1 cellular context compared by ENCODE assay signal in the genomic region with DNA sequence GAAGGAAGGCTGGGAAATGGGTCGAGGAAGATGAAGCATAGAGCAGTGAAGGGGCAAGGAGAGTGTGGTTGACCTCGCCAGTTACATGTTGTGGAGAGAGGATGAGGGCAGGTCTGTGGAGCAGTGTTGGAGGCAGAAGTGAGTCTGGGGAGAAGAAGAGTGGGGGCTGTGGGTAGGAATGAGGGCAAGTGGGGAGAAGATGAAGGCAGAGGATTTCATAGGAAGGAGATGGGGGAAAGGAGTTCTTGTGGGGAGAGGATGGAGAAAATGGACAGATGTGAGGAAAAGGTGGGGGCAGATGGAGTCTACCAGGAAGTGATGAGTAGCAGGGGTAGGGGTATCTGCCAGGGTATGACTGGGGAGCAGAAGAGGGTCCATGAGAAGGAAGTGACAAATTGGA.
TF ChIP-seq lines count a peak whose summit lies in the region.

No MANE protein-coding gene starts in this region.

TF ChIP-seq in HepG2, 621 proteins besides CTCF, POLR2A, EP300 and RAD21 (continued from another document):
- TF ChIP-seq, protein P1, sequence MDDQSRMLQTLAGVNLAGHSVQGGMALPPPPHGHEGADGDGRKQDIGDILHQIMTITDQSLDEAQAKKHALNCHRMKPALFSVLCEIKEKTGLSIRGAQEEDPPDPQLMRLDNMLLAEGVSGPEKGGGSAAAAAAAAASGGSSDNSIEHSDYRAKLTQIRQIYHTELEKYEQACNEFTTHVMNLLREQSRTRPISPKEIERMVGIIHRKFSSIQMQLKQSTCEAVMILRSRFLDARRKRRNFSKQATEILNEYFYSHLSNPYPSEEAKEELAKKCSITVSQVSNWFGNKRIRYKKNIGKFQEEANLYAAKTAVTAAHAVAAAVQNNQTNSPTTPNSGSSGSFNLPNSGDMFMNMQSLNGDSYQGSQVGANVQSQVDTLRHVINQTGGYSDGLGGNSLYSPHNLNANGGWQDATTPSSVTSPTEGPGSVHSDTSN (CRISPR knock-in tag; IDR thresholded peaks at IDR 0.05; ENCODE audit: borderline replicate concordance) = no peak
